In the genomic region with DNA sequence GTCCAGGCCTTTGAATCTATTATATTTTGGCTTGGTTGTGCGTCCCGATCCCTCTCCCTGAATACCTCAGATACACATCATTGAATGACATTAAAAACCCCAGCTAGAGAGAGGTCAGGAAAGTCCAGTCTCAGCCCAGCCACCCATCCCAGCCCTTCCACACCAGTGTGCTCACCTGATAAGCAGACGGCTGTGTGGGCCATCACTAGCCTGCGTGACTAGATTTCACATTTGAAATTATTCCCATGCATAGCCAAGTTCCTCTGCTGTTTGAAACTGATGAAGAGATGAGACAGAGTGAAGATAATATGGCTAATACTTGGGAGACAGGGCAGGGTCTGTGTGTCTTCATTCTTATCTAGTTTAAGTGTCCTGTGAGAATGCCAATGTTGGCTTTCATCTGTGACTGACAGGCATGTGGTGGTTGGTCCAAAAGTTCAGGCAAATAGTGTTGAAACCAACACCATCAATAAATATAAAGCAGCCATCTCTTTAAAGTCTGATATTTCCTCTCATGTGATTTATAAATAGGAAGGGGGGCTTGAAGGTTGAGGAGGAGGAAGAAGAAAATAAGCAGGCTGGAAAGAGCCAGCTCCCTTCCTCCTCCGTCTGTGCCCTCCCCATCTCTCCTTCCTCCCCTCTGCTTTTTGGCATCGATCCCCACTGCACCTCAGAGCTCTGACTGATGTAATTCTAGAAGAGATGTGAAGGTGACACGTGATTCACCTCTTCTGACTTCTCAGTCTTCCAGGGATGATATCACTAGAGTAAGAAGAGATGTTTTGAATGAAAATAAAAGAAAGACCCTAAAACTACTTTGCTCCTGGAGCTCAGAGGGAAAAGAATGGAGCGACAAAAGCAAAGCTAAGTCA, we compare ENCODE assay signal across 11 cellular contexts. TPM values are rescaled to one million over a fixed set of nuclear protein-coding genes. Genes with fewer than 3 reads are reported as not detected.
DNase-seq lines count a peak whose midpoint lies in the region; ATAC-seq and TF ChIP-seq lines count a peak whose summit lies in the region.
"Had no signal": no experiment of that assay in that cellular context is flagged by ENCODE, and none has a peak within 500 bp of the region (broad histone marks: within the 10 kb centered on the region; RNA-seq: fewer than 3 reads in every experiment).

No MANE protein-coding gene starts in this region.

- H3K9me3 Mint-ChIP-seq in brain: peaks cover 0 to 4% (median 0%) of the 10 kb centered on the region in 5 experiments
- H3K9me3 Mint-ChIP-seq: activated CD4-positive, alpha-beta T cell treated with anti-CD3 and anti-CD28 coated beads, Interleukin-2, amount 10 ng/mL, durations not matched to agents 24 days and 14 days had no signal

- no peak for ATAC-seq in HG03139 (IDR thresholded peaks at IDR 0.05; ENCODE audit: unreplicated experiment)
- ATAC-seq: mucosa of descending colon had no signal

- no peak overlapping the region for H3K4me3 ChIP-seq in GM12865 (ENCODE audit: low read depth, low read length)
- H3K4me3 ChIP-seq: mucosa of descending colon, suprapubic skin had no signal

- peaks cover 42% of the 10 kb centered on the region for H3K4me1 Mint-ChIP-seq in brain

- TF ChIP-seq CTCF in GM12865 (IDR thresholded peaks at IDR 0.05; ENCODE audit: insufficient read depth, low read depth, low read length, missing control alignments) (no peak), brain (conservative IDR thresholded peaks at IDR 0.05) (no peak)

- peak overlapping the region in 3 of 5 experiments; percentile 3 to 25 (median 23) for H3K4me3 Mint-ChIP-seq in brain
- H3K4me3 Mint-ChIP-seq: activated CD4-positive, alpha-beta T cell treated with anti-CD3 and anti-CD28 coated beads, Interleukin-2, amount 10 ng/mL, durations not matched to agents 24 days and 14 days had no signal

- H3K27me3 Mint-ChIP-seq in brain: peaks cover 58% of the 10 kb centered on the region

- no peaks in the 10 kb centered on the region for H3K36me3 Mint-ChIP-seq in brain

- DNase-seq in GM12865 (ENCODE audit: low read depth): peak; percentile 19
- peak; percentile 69 for DNase-seq in NCI-H2029 (lab: John Stamatoyannopoulos, UW)
- DNase-seq in putamen (ENCODE audit: low spot score): peak; percentile 52
- DNase-seq in occipital lobe (lab: John Stamatoyannopoulos, UW): no peak
- DNase-seq in NK-92 treated with Interleukin-12 subunit alpha and Interleukin-12 subunit beta, amount 100 ng/mL, for 24 hours (lab: John Stamatoyannopoulos, UW): no peak
- DNase-seq: activated CD4-positive, alpha-beta T cell treated with anti-CD3 and anti-CD28 coated beads, Interleukin-2, amount 10 ng/mL, durations not matched to agents 24 days and 14 days; GF-D8; mucosa of descending colon had no signal

- peak overlapping the region in 4 of 5 experiments; percentile 10 to 65 (median 16) for H3K27ac Mint-ChIP-seq in brain
- H3K27ac Mint-ChIP-seq: activated CD4-positive, alpha-beta T cell treated with anti-CD3 and anti-CD28 coated beads, Interleukin-2, amount 10 ng/mL, durations not matched to agents 24 days and 14 days had no signal

RNA-seq across cellular contexts. Expression of gene FAM43A, which starts 5.1 kb away (rescaled TPM):
- polyA plus RNA-seq in brain (ENCODE audit: insufficient read depth, low read depth, low replicate concordance): 3.8 TPM
- 5.3 TPM for total RNA-seq in occipital lobe

RNA-seq across cellular contexts. Expression of gene LSG1, which starts 18.7 kb away (rescaled TPM):
- 29.9 TPM for polyA plus RNA-seq in brain (ENCODE audit: insufficient read depth, low read depth, low replicate concordance)
- 42.4 TPM for total RNA-seq in occipital lobe

RNA-seq across cellular contexts. Expression of gene TMEM44, which starts 57.5 kb away (rescaled TPM):
- 20.1 TPM for polyA plus RNA-seq in brain (ENCODE audit: insufficient read depth, low read depth, low replicate concordance)
- 20.6 TPM for total RNA-seq in occipital lobe

Comparison
In these comparisons a context has a peak if more than half of its experiments do, and no peak if none do; other contexts are left out.
1. DNase-seq: peak in GM12865 (single experiment), NCI-H2029 (single experiment) and putamen (single experiment); none in occipital lobe (single experiment) and NK-92 treated with Interleukin-12 subunit alpha and Interleukin-12 subunit beta, amount 100 ng/mL, for 24 hours (single experiment).